Comparison of ENCODE assay signal across 13 cellular contexts in the genomic region with DNA sequence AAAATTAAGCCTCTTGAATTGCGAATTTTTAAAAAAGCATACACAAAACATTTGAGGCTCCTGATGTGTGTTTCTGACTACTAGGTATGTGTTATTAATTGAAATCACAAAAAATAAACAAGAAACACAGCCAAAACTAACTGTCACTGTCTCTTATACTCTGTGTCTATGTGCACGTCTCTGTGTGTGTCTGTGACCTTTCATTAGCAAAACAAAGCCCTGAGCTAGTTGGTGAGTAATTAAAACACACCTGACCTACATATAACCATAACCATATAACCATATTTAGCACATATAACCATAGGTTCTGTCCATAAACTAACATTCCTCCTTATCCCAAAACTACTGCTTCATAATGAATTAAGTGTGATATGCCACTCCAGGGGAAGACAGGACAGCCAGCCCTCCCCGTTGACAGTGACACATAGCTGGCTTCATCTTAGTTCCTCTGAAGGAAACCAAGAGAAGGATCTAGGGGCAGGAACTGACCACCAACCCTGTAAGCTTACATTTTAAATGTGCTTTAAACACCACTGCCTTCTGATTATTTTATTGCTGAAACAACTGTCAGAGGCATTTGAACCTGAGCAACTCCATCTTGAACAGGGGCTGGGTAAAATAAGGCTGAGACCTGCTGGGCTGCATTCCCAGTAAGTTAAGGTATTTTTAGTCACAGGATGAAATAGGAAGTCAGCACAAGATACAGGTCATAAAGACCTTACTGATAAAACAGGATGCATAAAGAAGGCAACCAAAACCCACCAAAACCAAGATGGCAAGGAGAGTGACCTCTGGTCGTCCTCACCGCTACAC.
DNase-seq lines count a peak whose midpoint lies in the region; ATAC-seq and TF ChIP-seq lines count a peak whose summit lies in the region.
"Had no signal": no experiment of that assay in that cellular context is flagged by ENCODE, and none has a peak within 500 bp of the region (broad histone marks: within the 10 kb centered on the region; RNA-seq: fewer than 3 reads in every experiment).

No MANE protein-coding gene starts in this region.

- no peak overlapping the region for H3K9ac ChIP-seq in parathyroid adenoma

- intact Hi-C loops in PC-9 (cut with micrococcal nuclease; ENCODE audit: unreplicated experiment), result no loop called here
- intact Hi-C loops in heart left ventricle (cut with DNase I), result loop anchor here in 2 of 10 donors (5.0 kb wide), 1 partner anchor 106 kb away; the partner anchor contains the start of gene PPP2R5E (in 2 of the 2)

- peaks cover 32% of the 10 kb centered on the region for H3F3A ChIP-seq in PC-9 (ENCODE audit: insufficient read depth, low read depth)

- no peaks in the 10 kb centered on the region for H3K9me2 ChIP-seq in PC-9 (ENCODE audit: insufficient read depth)

- H3K27me3 Mint-ChIP-seq in CD4-positive, CD25-positive, alpha-beta regulatory T cell, result no peaks in the 10 kb centered on the region

- no TSS peak for BruUV-seq in PC-9 (replicated peaks; lab: Mats Ljungman, UMichigan)

- H3K27ac ChIP-seq in CD4-positive, CD25-positive, alpha-beta regulatory T cell (ENCODE audit: insufficient read depth, low read length, poor library complexity, severe bottlenecking), result peak overlapping the region; percentile 47
- H3K27ac ChIP-seq in PC-9, result peak overlapping the region; percentile 79
- H3K27ac ChIP-seq in heart left ventricle, result peak overlapping the region; percentile 25 to 76 (median 60)
- H3K27ac ChIP-seq in parathyroid adenoma, result peak overlapping the region; percentile 65
- H3K27ac ChIP-seq: C4-2B had no signal

- no peaks in the 10 kb centered on the region for H3K36me3 ChIP-seq in CD4-positive, CD25-positive, alpha-beta regulatory T cell (ENCODE audit: control insufficient read depth, insufficient read depth, low read length)
- H3K36me3 ChIP-seq in PC-9 (ENCODE audit: low read depth) (no peaks in the 10 kb centered on the region), heart left ventricle (no peaks in the 10 kb centered on the region), parathyroid adenoma (ENCODE audit: control insufficient read depth, insufficient read depth, low read length) (no peaks in the 10 kb centered on the region), HAP-1 (replicated peaks) (no peaks in the 10 kb centered on the region)

- H3K79me2 ChIP-seq in PC-9 (ENCODE audit: low read depth), result peaks cover 72% of the 10 kb centered on the region
- H3K79me2 ChIP-seq in parathyroid adenoma, result peaks cover 21% of the 10 kb centered on the region

- 64 to 71% (median 65%) methylated on average over 5 of the region's 5 CpGs for WGBS in heart left ventricle, 4 donors

- in situ Hi-C loops in HAP-1 (cut with MboI; ENCODE audit: low sequenced_read_pairs), result no loop called here

- no peak for ATAC-seq in CD4-positive, CD25-positive, alpha-beta regulatory T cell (ENCODE audit: low read depth in 2 of 2)
- ATAC-seq in heart left ventricle, result peak in 1 of 4 donors; percentile 12
- ATAC-seq: Panc1 had no signal

- H3K27ac Mint-ChIP-seq in CD4-positive, CD25-positive, alpha-beta regulatory T cell, result peak overlapping the region; percentile 33 to 98 (median 68)

- H3K4me2 ChIP-seq in PC-9, result 0 out of 2 replicates have a peak overlapping the region, but pooled peaks have one; percentile 89
- no peak overlapping the region for H3K4me2 ChIP-seq in parathyroid adenoma (ENCODE audit: low read length)

- H3K4me1 ChIP-seq in CD4-positive, CD25-positive, alpha-beta regulatory T cell (ENCODE audit: control insufficient read depth, insufficient read depth, low read length, poor library complexity, severe bottlenecking), result peaks cover 53% of the 10 kb centered on the region
- peaks cover 37% of the 10 kb centered on the region for H3K4me1 ChIP-seq in PC-9 (replicated peaks; ENCODE audit: insufficient read depth)
- peaks cover 13 to 68% (median 49%) of the 10 kb centered on the region in 12 donors for H3K4me1 ChIP-seq in heart left ventricle
- peaks cover 32% of the 10 kb centered on the region for H3K4me1 ChIP-seq in parathyroid adenoma
- peaks cover 17% of the 10 kb centered on the region for H3K4me1 ChIP-seq in HAP-1

- peak overlapping the region in 1 of 4 donors; percentile 30 for H3K4me3 Mint-ChIP-seq in CD4-positive, CD25-positive, alpha-beta regulatory T cell

- H3K9me3 Mint-ChIP-seq in CD4-positive, CD25-positive, alpha-beta regulatory T cell, result no peaks in the 10 kb centered on the region

- no peaks in the 10 kb centered on the region for H3K9me3 ChIP-seq in CD4-positive, CD25-positive, alpha-beta regulatory T cell (ENCODE audit: control insufficient read depth in 2 of 2, low read length in 2 of 2)
- H3K9me3 ChIP-seq in PC-9 (ENCODE audit: insufficient read depth, low read depth) (no peaks in the 10 kb centered on the region), heart left ventricle (no peaks in the 10 kb centered on the region), parathyroid adenoma (ENCODE audit: control insufficient read depth, low read length) (no peaks in the 10 kb centered on the region), HAP-1 (no peaks in the 10 kb centered on the region)

- peak overlapping the region; percentile 12 for H3K4me3 ChIP-seq in CD4-positive, CD25-positive, alpha-beta regulatory T cell (ENCODE audit: low read depth, low read length)
- no peak overlapping the region for H3K4me3 ChIP-seq in PC-9
- no peak overlapping the region for H3K4me3 ChIP-seq in heart left ventricle
- H3K4me3 ChIP-seq in parathyroid adenoma (ENCODE audit: low read depth, low read length), result no peak overlapping the region
- no peak overlapping the region for H3K4me3 ChIP-seq in HAP-1

- TF ChIP-seq CTCF in PC-9 (conservative IDR thresholded peaks at IDR 0.05) (no peak), heart left ventricle (IDR thresholded peaks at IDR 0.05) (no peak), parathyroid adenoma (IDR thresholded peaks at IDR 0.05) (no peak), GM10266 (IDR thresholded peaks at IDR 0.05; ENCODE audit: control insufficient read depth, insufficient read depth, low read depth, missing control alignments) (no peak)

- peaks cover 4% of the 10 kb centered on the region for H3K36me3 Mint-ChIP-seq in CD4-positive, CD25-positive, alpha-beta regulatory T cell

- H3K4me1 Mint-ChIP-seq in CD4-positive, CD25-positive, alpha-beta regulatory T cell, result peaks cover 52 to 83% (median 75%) of the 10 kb centered on the region in 4 donors

- H2AFZ ChIP-seq in PC-9, result no peak overlapping the region
- H2AFZ ChIP-seq in parathyroid adenoma, result no peak overlapping the region

- no peak for DNase-seq in CD4-positive, CD25-positive, alpha-beta regulatory T cell
- no peak for DNase-seq in PC-9
- DNase-seq in heart left ventricle, result no peak
- DNase-seq in GM10266 (ENCODE audit: extremely low spot score), result no peak
- no peak for DNase-seq in HAP-1 (ENCODE audit: low spot score in 2 of 2)
- DNase-seq in NCI-H2171 (lab: John Stamatoyannopoulos, UW), result no peak
- DNase-seq in NCI-H1417 (lab: John Stamatoyannopoulos, UW), result no peak
- DNase-seq: activated gamma-delta T cell treated with Interleukin-2 at 50 U/mL for 16 hours, dermis blood vessel endothelial cell, NCI-H187 had no signal

- CTCF ChIA-PET in PC-9 (lab: Charles Lee), result interaction anchor here (0.5 kb wide), 1 partner anchor 108 kb away, joined by 5 read pairs; no protein-coding TSS in a partner anchor

- POLR2A ChIA-PET in PC-9 (lab: Charles Lee; ENCODE audit: unreplicated experiment), result no interaction called here

- no peaks in the 10 kb centered on the region for H3K27me3 ChIP-seq in CD4-positive, CD25-positive, alpha-beta regulatory T cell (ENCODE audit: control insufficient read depth, insufficient read depth, low read length)
- H3K27me3 ChIP-seq in PC-9 (ENCODE audit: insufficient read depth, low read depth), result no peaks in the 10 kb centered on the region
- no peaks in the 10 kb centered on the region for H3K27me3 ChIP-seq in heart left ventricle
- H3K27me3 ChIP-seq in parathyroid adenoma (ENCODE audit: control insufficient read depth, insufficient read depth, low read length), result no peaks in the 10 kb centered on the region
- H3K27me3 ChIP-seq in HAP-1 (ENCODE audit: low read depth), result no peaks in the 10 kb centered on the region

- TF ChIP-seq POLR2A in heart left ventricle (IDR thresholded peaks at IDR 0.05), result no peak

- H4K20me1 ChIP-seq in PC-9 (ENCODE audit: insufficient read depth), result no peaks in the 10 kb centered on the region; the same call in 1 of the 2 replicates
